In genomic region chr14:99721792-99722516, GRCh38 we compare ENCODE assay signal across 32 cellular contexts. TPM values are rescaled to one million over a fixed set of nuclear protein-coding genes. Genes with fewer than 3 reads are reported as not detected.
DNase-seq lines count a peak whose midpoint lies in the region; ATAC-seq lines count a peak whose summit lies in the region.
"Had no signal": no experiment of that assay in that cellular context is flagged by ENCODE, and none has a peak within 500 bp of the region (broad histone marks: within the 10 kb centered on the region; RNA-seq: fewer than 3 reads in every experiment).

No MANE protein-coding gene starts in this region.

- H3K79me2 ChIP-seq in GM23248 (ENCODE audit: insufficient read depth) = no peaks in the 10 kb centered on the region

- no peaks in the 10 kb centered on the region for H3K9me3 ChIP-seq in GM23248 (ENCODE audit: low read depth)
- H3K9me3 ChIP-seq: esophagus squamous epithelium, HAP-1, heart left ventricle, ovary, testis, uterus had no signal

- H3K27me3 ChIP-seq in H7 (ENCODE audit: control insufficient read depth, insufficient read depth, low read length) (no peaks in the 10 kb centered on the region), GM23248 (replicated peaks; ENCODE audit: insufficient read depth) (peaks cover 10% of the 10 kb centered on the region)
- H3K27me3 ChIP-seq: ovary, testis, uterus had no signal

- H3K4me3 ChIP-seq in H7 (ENCODE audit: insufficient read depth, low read depth, low read length) = no peak overlapping the region
- no peak overlapping the region for H3K4me3 ChIP-seq in GM23248
- H3K4me3 ChIP-seq: esophagus squamous epithelium, HAP-1, heart left ventricle, ovary, testis, uterus had no signal

- H3K9ac ChIP-seq in GM23248 = no peak overlapping the region

- WGBS in GM23248 (ENCODE audit: low coverage in 1 of 2, low lambda C conversion rate in 2 of 2, missing lambda C conversion rate in 2 of 2), 2 experiments = 79 to 83% methylated on average over 11 of the region's 12 CpGs

- no peaks in the 10 kb centered on the region for H3K4me1 Mint-ChIP-seq in activated T-helper 17 cell treated with anti-CD3 and anti-CD28 coated beads, Interleukin-2, amount 50 U/mL, for 72 hours
- H3K4me1 Mint-ChIP-seq: CD8-positive, alpha-beta memory T cell; central memory CD8-positive, alpha-beta T cell had no signal

- H3K4me2 ChIP-seq in GM23248 (ENCODE audit: unreplicated experiment) = no peak overlapping the region

- H3K27ac ChIP-seq in GM23248 = no peak overlapping the region
- H3K27ac ChIP-seq: esophagus squamous epithelium, foreskin keratinocyte, heart left ventricle, ovary, testis, uterus had no signal

- no peaks in the 10 kb centered on the region for H3K4me1 ChIP-seq in GM23248 (ENCODE audit: insufficient read depth)
- H3K4me1 ChIP-seq: esophagus squamous epithelium, foreskin keratinocyte, HAP-1, heart left ventricle, testis, uterus had no signal

- no peaks in the 10 kb centered on the region for H3K36me3 ChIP-seq in H7 (replicated peaks; ENCODE audit: control insufficient read depth, insufficient read depth, low read length)
- no peaks in the 10 kb centered on the region for H3K36me3 ChIP-seq in GM23248 (ENCODE audit: low read depth)
- H3K36me3 ChIP-seq: esophagus squamous epithelium, HAP-1, heart left ventricle, ovary, uterus had no signal

- H3K27me3 Mint-ChIP-seq in activated T-helper 17 cell treated with anti-CD3 and anti-CD28 coated beads, Interleukin-2, amount 50 U/mL, for 72 hours = peaks cover 17% of the 10 kb centered on the region

- H3K4me3 Mint-ChIP-seq in activated T-helper 17 cell treated with anti-CD3 and anti-CD28 coated beads, Interleukin-2, amount 50 U/mL, for 72 hours = no peak overlapping the region
- H3K4me3 Mint-ChIP-seq: activated T-cell treated with anti-CD3 and anti-CD28 coated beads, Interleukin-2, amount 50 U/mL, for 24 hours; CD8-positive, alpha-beta memory T cell; central memory CD8-positive, alpha-beta T cell; naive thymus-derived CD8-positive, alpha-beta T cell; stimulated activated naive CD8-positive, alpha-beta T cell treated with anti-CD3 and anti-CD28 coated beads, Interleukin-15, Interleukin-2, amounts not matched to agents 100 ng/mL and 50 ng/mL, for 24 hours had no signal

- no peaks in the 10 kb centered on the region for H3K9me3 Mint-ChIP-seq in activated T-helper 17 cell treated with anti-CD3 and anti-CD28 coated beads, Interleukin-2, amount 50 U/mL, for 72 hours
- H3K9me3 Mint-ChIP-seq: activated T-cell treated with anti-CD3 and anti-CD28 coated beads, Interleukin-2, amount 50 U/mL, for 24 hours; CD8-positive, alpha-beta memory T cell; central memory CD8-positive, alpha-beta T cell; naive thymus-derived CD8-positive, alpha-beta T cell; stimulated activated naive CD8-positive, alpha-beta T cell treated with anti-CD3 and anti-CD28 coated beads, Interleukin-15, Interleukin-2, amounts not matched to agents 100 ng/mL and 50 ng/mL, for 24 hours had no signal

- in situ Hi-C loops in GM23248 (cut with MboI) = loop anchor here (5.0 kb wide), 1 partner anchor 160 kb away; no protein-coding TSS in a partner anchor

- H3K9me2 ChIP-seq in GM23248 (ENCODE audit: insufficient read depth) = no peaks in the 10 kb centered on the region

- no peak overlapping the region for H3K27ac Mint-ChIP-seq in activated T-helper 17 cell treated with anti-CD3 and anti-CD28 coated beads, Interleukin-2, amount 50 U/mL, for 72 hours
- H3K27ac Mint-ChIP-seq: activated T-cell treated with anti-CD3 and anti-CD28 coated beads, Interleukin-2, amount 50 U/mL, for 24 hours; naive thymus-derived CD8-positive, alpha-beta T cell; stimulated activated naive CD8-positive, alpha-beta T cell treated with anti-CD3 and anti-CD28 coated beads, Interleukin-15, Interleukin-2, amounts not matched to agents 100 ng/mL and 50 ng/mL, for 24 hours had no signal

- ATAC-seq in left lobe of liver (no peak), sciatic nerve (no peak), GM21526 (IDR thresholded peaks at IDR 0.05; ENCODE audit: low FRiP score, unreplicated experiment) (no peak)
- ATAC-seq in activated T-helper 17 cell treated with anti-CD3 and anti-CD28 coated beads, Interleukin-2, amount 50 U/mL, for 72 hours (replicated peaks) = no peak
- ATAC-seq: foreskin keratinocyte; heart left ventricle; naive thymus-derived CD8-positive, alpha-beta T cell; Panc1; right cardiac atrium had no signal

- H3F3A ChIP-seq in GM23248 (ENCODE audit: insufficient read depth) = no peaks in the 10 kb centered on the region

- intact Hi-C loops in sciatic nerve (cut with DNase I) = no loop called here

- no peak overlapping the region for H2AFZ ChIP-seq in GM23248

- no peaks in the 10 kb centered on the region for H4K20me1 ChIP-seq in GM23248 (ENCODE audit: insufficient read depth)

- DNase-seq in H7 = peak; percentile 57
- DNase-seq in activated CD8-positive, alpha-beta memory T cell treated with anti-CD3 and anti-CD28 coated beads, Interleukin-2, amount 50 U/mL, for 4 hours = peak; percentile 1
- DNase-seq in left lobe of liver (ENCODE audit: low spot score) = peak; percentile 33
- peak; percentile 45 for DNase-seq in sciatic nerve (ENCODE audit: low spot score)
- DNase-seq in GM23248 = no peak
- DNase-seq: activated naive CD4-positive, alpha-beta T cell treated with Interleukin-2 at 50 U/mL for 16 hours; dermis blood vessel endothelial cell; DMS153; esophagus squamous epithelium; foreskin keratinocyte; Kasumi-1; kidney; NCI-H1436 treated with DMSO at 0.1 percent for 48 hours; NCI-H2081 treated with DMSO at 0.1 percent for 48 hours; NCI-H226; NCI-H69; right cardiac atrium; SHP77; stimulated activated CD8-positive, alpha-beta memory T cell treated with anti-CD3 and anti-CD28 coated beads, Interleukin-4, amount 100 ng/mL, for 48 hours; testis had no signal

- no peaks in the 10 kb centered on the region for H3K36me3 Mint-ChIP-seq in activated T-helper 17 cell treated with anti-CD3 and anti-CD28 coated beads, Interleukin-2, amount 50 U/mL, for 72 hours (ENCODE audit: low read depth)
- H3K36me3 Mint-ChIP-seq: CD8-positive, alpha-beta memory T cell had no signal

RNA-seq across cellular contexts. Expression of gene CYP46A1, which starts 37.9 kb away (rescaled TPM):
- 0.04 and 0.42 TPM in 2 replicates for total RNA-seq in H7 (2014; rRNA removed; shearing (Covaris generic))
- 1.5 TPM for total RNA-seq in left lobe of liver
- 2.5 TPM for total RNA-seq in sciatic nerve
- 0.13 and 0.22 TPM in 2 replicates for total RNA-seq in GM23248 (2014; rRNA removed; shearing (Covaris generic))
- 0.15 and 0.29 TPM in 2 replicates for polyA plus RNA-seq in GM23248 (2016; fragmentation: Nextera tagmentation; extraction: Ambion mirVana)
- total RNA-seq in activated T-helper 17 cell treated with anti-CD3 and anti-CD28 coated beads, Interleukin-2, amount 50 U/mL, for 72 hours = under 1 TPM; 0.04 to 0.16 TPM
- polyA plus RNA-seq: CD8-positive, alpha-beta memory T cell had no signal
